ENCODE assay signal across 8 cellular contexts in the genomic region with DNA sequence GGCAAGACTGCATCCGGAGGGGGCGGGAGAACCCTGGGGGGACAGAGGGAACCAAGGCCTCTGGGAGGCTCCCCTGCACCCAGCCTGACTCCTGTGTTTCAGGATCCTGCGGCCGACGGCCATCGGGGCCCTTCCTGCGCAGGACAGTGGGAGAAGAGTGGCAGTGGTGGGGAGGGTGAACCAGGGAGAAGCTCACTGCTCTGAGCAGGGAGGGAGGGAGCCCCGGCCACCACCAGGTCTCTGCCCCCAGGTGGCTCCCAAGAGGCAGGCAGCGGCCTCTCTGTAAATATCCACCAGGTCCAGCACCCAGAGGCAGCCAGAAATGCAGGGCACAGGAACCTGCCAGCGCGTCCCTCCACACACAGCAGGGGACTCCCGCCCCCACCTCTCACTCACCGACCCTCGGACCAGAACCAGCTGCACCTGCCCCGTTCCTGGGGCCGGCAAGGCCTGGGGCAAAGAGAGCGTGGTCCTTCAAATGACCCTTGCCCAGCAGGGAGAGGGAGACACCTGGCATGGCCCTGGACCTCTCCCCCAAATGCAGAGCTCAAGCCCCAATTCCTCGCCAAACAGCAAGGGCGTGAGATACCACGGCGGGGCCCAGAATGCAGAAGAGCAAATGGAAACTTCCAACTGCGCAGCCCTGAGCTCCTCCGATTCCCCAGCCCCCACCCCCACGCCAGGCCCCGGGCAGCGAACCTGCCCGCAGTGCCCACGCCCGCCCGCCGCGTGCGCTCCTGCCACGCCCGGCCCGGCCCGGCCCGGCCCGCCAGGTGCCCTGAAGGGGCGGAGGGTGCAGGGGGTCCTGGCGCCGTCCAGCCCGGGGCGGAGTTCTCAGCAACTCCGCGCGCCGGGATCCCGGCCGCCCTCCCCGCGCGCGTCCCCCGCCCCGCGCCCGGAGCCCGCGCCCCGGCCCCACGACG. TPM values are rescaled to one million over a fixed set of nuclear protein-coding genes. Genes with fewer than 3 reads are reported as not detected.
DNase-seq lines count a peak whose midpoint lies in the region; ATAC-seq, FAIRE-seq and TF ChIP-seq lines count a peak whose summit lies in the region.

No MANE protein-coding gene starts in this region.

- no peak for FAIRE-seq in A549 (lab: Jason Lieb, UNC)

- intact Hi-C loops in esophagus squamous epithelium (cut with DNase I): no loop called here

- no peaks in the 10 kb centered on the region for H3K9me3 Mint-ChIP-seq in progenitor cell of endocrine pancreas (ENCODE audit: low read depth)

- peaks cover 59% of the 10 kb centered on the region for H3K27me3 Mint-ChIP-seq in progenitor cell of endocrine pancreas

- no peaks in the 10 kb centered on the region for H3K36me3 ChIP-seq in esophagus squamous epithelium

- CTCF ChIA-PET in A549 (lab: Yijun Ruan, JAX): interaction anchor here (0.6 to 5.3 kb wide), 32 partner anchors 10 to 196 kb away, joined by 3 to 34 read pairs (median 4); no protein-coding TSS in a partner anchor

- H3K36me3 Mint-ChIP-seq in progenitor cell of endocrine pancreas (ENCODE audit: insufficient read depth): no peaks in the 10 kb centered on the region

- no peaks in the 10 kb centered on the region for H3K4me1 Mint-ChIP-seq in progenitor cell of endocrine pancreas (ENCODE audit: low read depth)

- DNase-seq in A549 (ENCODE audit: low read depth in 1 of 2, low spot score in 1 of 2): peak; percentile 77 to 96
- peak; percentile 63 for DNase-seq in HPDE6-E6E7 (ENCODE audit: extremely low spot score)
- peak; percentile 23 for DNase-seq in activated T-cell treated with anti-CD3 and anti-CD28 coated beads for 48 hours (ENCODE audit: low read depth)
- no peak for DNase-seq in foreskin keratinocyte
- DNase-seq in progenitor cell of endocrine pancreas (ENCODE audit: low spot score, unreplicated experiment): peak; percentile 39
- no peak for DNase-seq in NCI-H446 (lab: John Stamatoyannopoulos, UW)
- DNase-seq in esophagus squamous epithelium (lab: John Stamatoyannopoulos, UW): no peak
- no peak for DNase-seq in NCI-H2171 treated with DMSO at 0.1 percent for 48 hours (lab: John Stamatoyannopoulos, UW)

- peak overlapping the region; percentile 72 for H3K4me3 Mint-ChIP-seq in progenitor cell of endocrine pancreas (ENCODE audit: low read depth)

- H3K9me3 ChIP-seq in A549 (no peaks in the 10 kb centered on the region), esophagus squamous epithelium (no peaks in the 10 kb centered on the region)

- peak; percentile 88 to 94 for ATAC-seq in A549
- peak; percentile 44 for ATAC-seq in foreskin keratinocyte

- H3K27me3 ChIP-seq in foreskin keratinocyte: peaks cover 77% of the 10 kb centered on the region
- H3K27me3 ChIP-seq in esophagus squamous epithelium: peaks cover 0 to 95% (median 16%) of the 10 kb centered on the region in 4 donors

- peak overlapping the region; percentile 92 for H3K4me2 ChIP-seq in A549

- H3K4me1 ChIP-seq in A549 (peaks cover 13% of the 10 kb centered on the region; the same call in 1 of the 3 replicates), foreskin keratinocyte (no peaks in the 10 kb centered on the region), esophagus squamous epithelium (peaks cover 0 to 15% (median 13%) of the 10 kb centered on the region in 3 donors)

- POLR2A ChIA-PET in A549 (lab: Yijun Ruan, JAX): interaction anchor here (1.0 kb wide), 1 partner anchor 130 kb away, joined by 5 read pairs; no protein-coding TSS in a partner anchor

- peak; percentile 53 for TF ChIP-seq CTCF in A549 (IDR thresholded peaks at IDR 0.05)
- peak; percentile 44 for TF ChIP-seq CTCF in foreskin keratinocyte (conservative IDR thresholded peaks at IDR 0.05)
- TF ChIP-seq CTCF in progenitor cell of endocrine pancreas (IDR thresholded peaks at IDR 0.05; ENCODE audit: unreplicated experiment): peak; percentile 58
- TF ChIP-seq CTCF in esophagus squamous epithelium (IDR thresholded peaks at IDR 0.05): peak in 1 of 6 experiments; percentile 9

- WGBS in A549 (ENCODE audit: missing lambda C conversion rate): 28% methylated on average over 10 of the region's 63 CpGs
- WGBS in esophagus squamous epithelium, 2 donors: 0 to 63% methylated on average over 2 to 7 of the region's 63 CpGs

- TF ChIP-seq POLR2A in A549 (IDR thresholded peaks at IDR 0.05; ENCODE audit: low read length) (no peak), esophagus squamous epithelium (IDR thresholded peaks at IDR 0.05) (no peak)

- TF ChIP-seq RAD21 in A549 (conservative IDR thresholded peaks at IDR 0.05 in 1 of 2, IDR thresholded peaks at IDR 0.05 in 1 of 2): peak; percentile 69 to 72

- peak overlapping the region; percentile 29 for H3K27ac Mint-ChIP-seq in progenitor cell of endocrine pancreas

- H3K4me3 ChIP-seq in A549 (peak overlapping the region; percentile 67), esophagus squamous epithelium (peak overlapping the region in 2 of 4 donors; percentile 43 to 61)

- peak overlapping the region; percentile 75 to 85 for H3K27ac ChIP-seq in A549
- H3K27ac ChIP-seq in foreskin keratinocyte: no peak overlapping the region
- no peak overlapping the region for H3K27ac ChIP-seq in esophagus squamous epithelium

- TF ChIP-seq EP300 in A549 (IDR thresholded peaks at IDR 0.05): no peak

TF ChIP-seq in A549, 52 proteins besides CTCF, POLR2A, EP300 and RAD21:
- TF ChIP-seq HOXB5 (CRISPR knock-in tag; IDR thresholded peaks at IDR 0.05) (0 out of 2 replicates have a peak, but pooled peaks have one; percentile 42), SMC3 (IDR thresholded peaks at IDR 0.05) (peak; percentile 78)
- TF ChIP-seq, protein P1, sequence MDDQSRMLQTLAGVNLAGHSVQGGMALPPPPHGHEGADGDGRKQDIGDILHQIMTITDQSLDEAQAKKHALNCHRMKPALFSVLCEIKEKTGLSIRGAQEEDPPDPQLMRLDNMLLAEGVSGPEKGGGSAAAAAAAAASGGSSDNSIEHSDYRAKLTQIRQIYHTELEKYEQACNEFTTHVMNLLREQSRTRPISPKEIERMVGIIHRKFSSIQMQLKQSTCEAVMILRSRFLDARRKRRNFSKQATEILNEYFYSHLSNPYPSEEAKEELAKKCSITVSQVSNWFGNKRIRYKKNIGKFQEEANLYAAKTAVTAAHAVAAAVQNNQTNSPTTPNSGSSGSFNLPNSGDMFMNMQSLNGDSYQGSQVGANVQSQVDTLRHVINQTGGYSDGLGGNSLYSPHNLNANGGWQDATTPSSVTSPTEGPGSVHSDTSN (IDR thresholded peaks at IDR 0.05): no peak
TF ChIP-seq in A549: peak in this region for 2.

RNA-seq across cellular contexts. Expression of a gene that starts 0.8 kb away (rescaled TPM):
- polyA plus RNA-seq in A549 (2011; rRNA removed): 3.5 and 4.2 TPM in 2 replicates
- polyA plus RNA-seq in A549 (2012; cell fraction: cytosol; rRNA removed): 5.7 and 9.7 TPM in 2 replicates
- polyA plus RNA-seq in A549 (2012; cell fraction: nucleus; rRNA removed): 8.2 and 10.4 TPM in 2 replicates
- 1.6 to 2.5 TPM (median 1.7 TPM) in 3 replicates for polyA plus RNA-seq in A549 (2017; fragmentation: RNase III; extraction: RNeasy Plus Mini Kit Qiagen cat#74134 plus additional on column Dnase treatment)
- 5.3 and 6.4 TPM in 2 replicates for polyA minus RNA-seq in A549 (2011; rRNA and poly(A)+ RNA removed)
- total RNA-seq in foreskin keratinocyte: 8.2 and 10.1 TPM in 2 replicates
- 4.7 and 5.8 TPM in 2 replicates for polyA plus RNA-seq in foreskin keratinocyte
- 1.2 and 2.2 TPM in 2 replicates for total RNA-seq in progenitor cell of endocrine pancreas
- total RNA-seq in esophagus squamous epithelium: 1 to 10 TPM in 3 of 4 donors, under 1 TPM in 1; 0.83 to 3.1 (median 2.7) TPM

Comparison
In these comparisons a context has a peak if more than half of its experiments do, and no peak if none do; other contexts are left out.
1. DNase-seq: peak in A549 (2 of 2), HPDE6-E6E7 (single experiment), activated T-cell treated with anti-CD3 and anti-CD28 coated beads for 48 hours (single experiment) and progenitor cell of endocrine pancreas (single experiment); none in foreskin keratinocyte (0 of 2), NCI-H446 (0 of 2), esophagus squamous epithelium (single experiment) and NCI-H2171 treated with DMSO at 0.1 percent for 48 hours (single experiment).
2. H3K27ac ChIP-seq: peak in A549 (2 of 2); none in foreskin keratinocyte (single experiment) and esophagus squamous epithelium (0 of 4).